In genomic region chr3:108021533-108021932, GRCh38 we compare ENCODE assay signal across 1 cellular context.
TF ChIP-seq lines count a peak whose summit lies in the region.

No MANE protein-coding gene starts in this region.

TF ChIP-seq in K562, 482 proteins besides CTCF, POLR2A, EP300 and RAD21 (continued from another document):
- TF ChIP-seq NKRF (IDR thresholded peaks at IDR 0.05; ENCODE audit: borderline replicate concordance) (no peak), HNRNPLL (IDR thresholded peaks at IDR 0.05; ENCODE audit: low read depth, low read length, poor library complexity, severe bottlenecking) (no peak), MAFG (tag; conservative IDR thresholded peaks at IDR 0.05) (peak; percentile 26; the same call in 1 of the 2 replicates), MEIS2 (IDR thresholded peaks at IDR 0.05; ENCODE audit: partially characterized antibody) (peak; percentile 51), NFE2 (IDR thresholded peaks at IDR 0.05; ENCODE audit: low read depth) (peak; percentile 44; the same call in 1 of the 2 replicates), CXXC5 (CRISPR knock-in tag; IDR thresholded peaks at IDR 0.05) (no peak), ZNF764 (CRISPR knock-in tag; IDR thresholded peaks at IDR 0.05; ENCODE audit: low read depth) (no peak), SIRT6 (IDR thresholded peaks at IDR 0.05; ENCODE audit: low read depth, low read length) (no peak), FOXO4 (CRISPR knock-in tag; IDR thresholded peaks at IDR 0.05) (no peak)
